ENCODE assay signal across 16 cellular contexts in genomic region chr20:20461526-20461925, GRCh38.
"Had no signal": no experiment of that assay in that cellular context is flagged by ENCODE, and none has a peak within 500 bp of the region (broad histone marks: within the 10 kb centered on the region; RNA-seq: fewer than 3 reads in every experiment).

No MANE protein-coding gene starts in this region.

- ATAC-seq: activated naive CD8-positive, alpha-beta T cell treated with anti-CD3 and anti-CD28 coated beads, Interleukin-2, amount 50 U/mL, for 24 hours; activated T-cell treated with anti-CD3 and anti-CD28 coated beads, Interleukin-2, amount 50 U/mL, for 72 hours; heart left ventricle; mucosa of descending colon; naive thymus-derived CD8-positive, alpha-beta T cell had no signal

- H3K9me3 Mint-ChIP-seq: activated CD4-positive, alpha-beta memory T cell treated with anti-CD3 and anti-CD28 coated beads for 36 hours; activated T-cell treated with anti-CD3 and anti-CD28 coated beads, Interleukin-2, amount 50 U/mL, for 72 hours; naive thymus-derived CD8-positive, alpha-beta T cell had no signal

- H3K9me3 ChIP-seq: colonic mucosa, heart left ventricle, mucosa of descending colon, right atrium auricular region, stomach, uterus had no signal

- H3K27me3 Mint-ChIP-seq: activated CD4-positive, alpha-beta memory T cell treated with anti-CD3 and anti-CD28 coated beads for 36 hours; activated naive CD8-positive, alpha-beta T cell treated with anti-CD3 and anti-CD28 coated beads, Interleukin-2, amount 50 U/mL, for 24 hours; naive thymus-derived CD8-positive, alpha-beta T cell had no signal

- H3K27ac ChIP-seq: colonic mucosa, heart left ventricle, right atrium auricular region, skin epidermis, stomach, uterus had no signal

- H3K27me3 ChIP-seq: colonic mucosa, heart left ventricle, right atrium auricular region, stomach, uterus had no signal

- H3K36me3 ChIP-seq: colonic mucosa, uterus had no signal

- H3K4me3 Mint-ChIP-seq: activated CD4-positive, alpha-beta memory T cell treated with anti-CD3 and anti-CD28 coated beads for 36 hours; activated naive CD8-positive, alpha-beta T cell treated with anti-CD3 and anti-CD28 coated beads, Interleukin-2, amount 50 U/mL, for 24 hours; activated T-cell treated with anti-CD3 and anti-CD28 coated beads, Interleukin-2, amount 50 U/mL, for 72 hours; naive thymus-derived CD8-positive, alpha-beta T cell had no signal

- H3K27ac Mint-ChIP-seq: activated CD4-positive, alpha-beta memory T cell treated with anti-CD3 and anti-CD28 coated beads for 36 hours; activated naive CD8-positive, alpha-beta T cell treated with anti-CD3 and anti-CD28 coated beads, Interleukin-2, amount 50 U/mL, for 24 hours; activated T-cell treated with anti-CD3 and anti-CD28 coated beads, Interleukin-2, amount 50 U/mL, for 72 hours had no signal

- DNase-seq: activated CD4-positive, alpha-beta memory T cell treated with anti-CD3 and anti-CD28 coated beads for 36 hours; activated CD4-positive, alpha-beta T cell treated with anti-CD3 and anti-CD28 coated beads for 1 hour; activated naive CD4-positive, alpha-beta T cell; activated naive CD8-positive, alpha-beta T cell treated with anti-CD3 and anti-CD28 coated beads, Interleukin-2, amount 50 U/mL, for 24 hours; activated T-cell treated with anti-CD3 and anti-CD28 coated beads, Interleukin-2, amount 50 U/mL, for 72 hours; colonic mucosa; effector CD4-positive, alpha-beta T cell; foreskin melanocyte; heart left ventricle; mucosa of descending colon; naive thymus-derived CD8-positive, alpha-beta T cell; nucleus accumbens; stomach; uterus had no signal

- H3K4me1 ChIP-seq: colonic mucosa, right atrium auricular region, uterus had no signal

- H3K4me3 ChIP-seq: colonic mucosa, heart left ventricle, mucosa of descending colon, right atrium auricular region, skin epidermis, stomach, uterus had no signal
